In genomic region chr1:157312270-157312812, GRCh38 we compare ENCODE assay signal across 1 cellular context.
TF ChIP-seq lines count a peak whose summit lies in the region.

No MANE protein-coding gene starts in this region.

TF ChIP-seq in K562, 482 proteins besides CTCF, POLR2A, EP300 and RAD21 (continued from another document):
- no peak for TF ChIP-seq SMARCA5 (IDR thresholded peaks at IDR 0.05)
- peak; percentile 43; the same call in 1 of the 2 replicates for TF ChIP-seq CHAMP1 (IDR thresholded peaks at IDR 0.05)
- no peak; the same call in 1 of the 2 replicates for TF ChIP-seq CBX1 (IDR thresholded peaks at IDR 0.05; ENCODE audit: low read depth)
- TF ChIP-seq ZNF12 (CRISPR knock-in tag; IDR thresholded peaks at IDR 0.05), result no peak
- TF ChIP-seq HIVEP1 (CRISPR knock-in tag; IDR thresholded peaks at IDR 0.05), result no peak
- TF ChIP-seq ZNF311 (CRISPR knock-in tag; IDR thresholded peaks at IDR 0.05), result no peak
